12 cellular contexts compared by ENCODE assay signal in genomic region chr10:90847436-90847835, GRCh38. TPM values are rescaled to one million over a fixed set of nuclear protein-coding genes. Genes with fewer than 3 reads are reported as not detected.
DNase-seq lines count a peak whose midpoint lies in the region; ATAC-seq and TF ChIP-seq lines count a peak whose summit lies in the region.
"Had no signal": no experiment of that assay in that cellular context is flagged by ENCODE, and none has a peak within 500 bp of the region (broad histone marks: within the 10 kb centered on the region; RNA-seq: fewer than 3 reads in every experiment).

No MANE protein-coding gene starts in this region.

- peaks cover 8% of the 10 kb centered on the region for H3K9me3 Mint-ChIP-seq in activated CD8-positive, alpha-beta memory T cell treated with anti-CD3 and anti-CD28 coated beads, Interleukin-2, amount 10 ng/mL, durations not matched to agents 7 days and 5 days (ENCODE audit: low read depth)
- H3K9me3 Mint-ChIP-seq in H9: peaks cover 37 to 39% of the 10 kb centered on the region in 2 experiments

- no peak overlapping the region for H2BK20ac ChIP-seq in H9 (ENCODE audit: low read depth, low read length, poor library complexity, severe bottlenecking)

- H2AFZ ChIP-seq in smooth muscle cell (ENCODE audit: low read depth) (no peak overlapping the region), H9 (ENCODE audit: low read length) (no peak overlapping the region)
- H2AFZ ChIP-seq: hepatocyte had no signal

- no peak overlapping the region for H3K4me3 ChIP-seq in smooth muscle cell
- H3K4me3 ChIP-seq: hepatocyte had no signal

- H3K23me2 ChIP-seq in H9 (ENCODE audit: insufficient read length, low read depth, low read length, poor library complexity, severe bottlenecking): no peaks in the 10 kb centered on the region

- H3K36me3 ChIP-seq in smooth muscle cell (ENCODE audit: low read depth): no peaks in the 10 kb centered on the region

- H3K4me2 ChIP-seq in smooth muscle cell (no peak overlapping the region), H9 (ENCODE audit: insufficient read depth, insufficient read length, low read length) (no peak overlapping the region)
- H3K4me2 ChIP-seq: hepatocyte had no signal

- H2AK5ac ChIP-seq in H9 (ENCODE audit: insufficient read length, low read length): no peak overlapping the region

- no peak overlapping the region for H4K8ac ChIP-seq in H9 (replicated peaks; ENCODE audit: insufficient read length, low read depth, low read length)

- DNase-seq in activated CD8-positive, alpha-beta memory T cell treated with anti-CD3 and anti-CD28 coated beads, Interleukin-2, amount 10 ng/mL, durations not matched to agents 7 days and 5 days: no peak
- DNase-seq in activated CD8-positive, alpha-beta memory T cell treated with anti-CD3 and anti-CD28 coated beads, Interleukin-2, amount 50 U/mL, for 48 hours: no peak
- DNase-seq in RPMI7951 (ENCODE audit: low read depth) (peak; percentile 79), fibroblast of gingiva (ENCODE audit: low read depth) (peak; percentile 53), smooth muscle cell (lab: John Stamatoyannopoulos, UW; ENCODE audit: unreplicated experiment) (no peak), H9 (no peak), NCI-H1694 (lab: John Stamatoyannopoulos, UW) (no peak)
- DNase-seq: NCI-H187 had no signal

- H4K20me1 ChIP-seq in smooth muscle cell (ENCODE audit: low read depth) (no peaks in the 10 kb centered on the region), H9 (ENCODE audit: control insufficient read depth, insufficient read depth, insufficient read length) (no peaks in the 10 kb centered on the region)

- H2BK5ac ChIP-seq in H9 (ENCODE audit: insufficient read length, low read length): no peak overlapping the region

- no peak overlapping the region for H3K56ac ChIP-seq in H9 (ENCODE audit: insufficient read length, low read depth, low read length)

- H3K36me3 Mint-ChIP-seq in activated CD8-positive, alpha-beta memory T cell treated with anti-CD3 and anti-CD28 coated beads, Interleukin-2, amount 10 ng/mL, durations not matched to agents 7 days and 5 days: peaks cover 16% of the 10 kb centered on the region
- peaks cover 18 to 33% (median 29%) of the 10 kb centered on the region in 3 experiments for H3K36me3 Mint-ChIP-seq in H9 (ENCODE audit: insufficient read depth in 1 of 3, low read depth in 3 of 3)

- H3K4me1 ChIP-seq in smooth muscle cell (ENCODE audit: low read depth): no peaks in the 10 kb centered on the region
- no peaks in the 10 kb centered on the region for H3K4me1 ChIP-seq in H9 (ENCODE audit: insufficient read depth, low read length)

- H4K91ac ChIP-seq in H9 (ENCODE audit: insufficient read length, low read depth, low read length): no peak overlapping the region

- peak overlapping the region; percentile 20 for H3K27ac ChIP-seq in smooth muscle cell (ENCODE audit: low read depth)
- H3K27ac ChIP-seq in H9 (ENCODE audit: insufficient read length, low read depth, low read length): no peak overlapping the region
- H3K27ac ChIP-seq: hepatocyte had no signal

- H3K27ac Mint-ChIP-seq in activated CD8-positive, alpha-beta memory T cell treated with anti-CD3 and anti-CD28 coated beads, Interleukin-2, amount 10 ng/mL, durations not matched to agents 7 days and 5 days: no peak overlapping the region
- H3K27ac Mint-ChIP-seq in H9: no peak overlapping the region

- no peak overlapping the region for H2BK15ac ChIP-seq in H9 (ENCODE audit: low read depth, low read length)

- H2BK120ac ChIP-seq in H9 (ENCODE audit: low read depth, low read length, poor library complexity, severe bottlenecking): no peak overlapping the region

- peaks cover 17% of the 10 kb centered on the region for H3K4me1 Mint-ChIP-seq in activated CD8-positive, alpha-beta memory T cell treated with anti-CD3 and anti-CD28 coated beads, Interleukin-2, amount 10 ng/mL, durations not matched to agents 7 days and 5 days
- H3K4me1 Mint-ChIP-seq in H9: peaks cover 0 to 5% of the 10 kb centered on the region in 2 experiments; a peak in 1 of 4 replicates

- H3K4ac ChIP-seq in H9 (ENCODE audit: low read depth, low read length): no peak overlapping the region

- 36% methylated on average over 1 of the region's 1 CpG for WGBS in smooth muscle cell (ENCODE audit: low lambda C conversion rate)
- no CpG with 5 or more reads among the region's 1 CpG for WGBS in H9 (ENCODE audit: extremely low coverage, insufficient read length, low lambda C conversion rate)

- H3K9ac ChIP-seq in smooth muscle cell (ENCODE audit: low read depth): no peak overlapping the region
- H3K9ac ChIP-seq in H9 (ENCODE audit: extremely low read depth, insufficient read length, low read length): no peak overlapping the region

- H3K9me3 ChIP-seq in smooth muscle cell (replicated peaks; ENCODE audit: low read depth) (peaks cover 7% of the 10 kb centered on the region), H9 (ENCODE audit: control insufficient read depth, low read depth, low read length) (no peaks in the 10 kb centered on the region)

- CTCF ChIA-PET in activated CD8-positive, alpha-beta memory T cell treated with anti-CD3 and anti-CD28 coated beads, Interleukin-2, amount 10 ng/mL, durations not matched to agents 7 days and 5 days (lab: Charles Lee): interaction anchor here (2.0 kb wide), 1 partner anchor 11 kb away, joined by 7 read pairs; the partner anchor contains the start of gene HTR7

- H3K79me2 ChIP-seq in smooth muscle cell (ENCODE audit: low read depth) (peaks cover 18% of the 10 kb centered on the region), H9 (ENCODE audit: insufficient read depth, low read length) (no peaks in the 10 kb centered on the region)
- H3K79me2 ChIP-seq: hepatocyte had no signal

- H3K79me1 ChIP-seq in H9 (ENCODE audit: insufficient read depth, low read depth, low read length, poor library complexity, severe bottlenecking): no peaks in the 10 kb centered on the region

- H3K14ac ChIP-seq in H9 (ENCODE audit: insufficient read depth, low read length): no peak overlapping the region

- H4K5ac ChIP-seq in H9 (ENCODE audit: insufficient read length, low read depth, low read length): no peak overlapping the region

- H2BK12ac ChIP-seq in H9 (ENCODE audit: insufficient read length, low read depth, low read length): no peak overlapping the region

- peak; percentile 57 for ATAC-seq in activated CD8-positive, alpha-beta memory T cell treated with anti-CD3 and anti-CD28 coated beads, Interleukin-2, amount 10 ng/mL, durations not matched to agents 7 days and 5 days
- ATAC-seq in GM21619 (IDR thresholded peaks at IDR 0.05; ENCODE audit: unreplicated experiment): no peak
- ATAC-seq: Right ventricle myocardium inferior had no signal

- no peaks in the 10 kb centered on the region for H3K27me3 ChIP-seq in smooth muscle cell (ENCODE audit: low read depth)
- no peaks in the 10 kb centered on the region for H3K27me3 ChIP-seq in H9 (ENCODE audit: insufficient read depth, low read length)
- H3K27me3 ChIP-seq: hepatocyte had no signal

- H3K18ac ChIP-seq in H9 (ENCODE audit: insufficient read length, low read depth, low read length): no peak overlapping the region

- no peaks in the 10 kb centered on the region for H3F3A ChIP-seq in smooth muscle cell (ENCODE audit: low read depth)

- no peak overlapping the region for H3K4me3 Mint-ChIP-seq in activated CD8-positive, alpha-beta memory T cell treated with anti-CD3 and anti-CD28 coated beads, Interleukin-2, amount 10 ng/mL, durations not matched to agents 7 days and 5 days
- no peak overlapping the region for H3K4me3 Mint-ChIP-seq in H9

- H3K23ac ChIP-seq in H9 (ENCODE audit: insufficient read length, low read depth, low read length): no peak overlapping the region

- H3K27me3 Mint-ChIP-seq in activated CD8-positive, alpha-beta memory T cell treated with anti-CD3 and anti-CD28 coated beads, Interleukin-2, amount 10 ng/mL, durations not matched to agents 7 days and 5 days: peaks cover 34% of the 10 kb centered on the region
- peaks cover 3% of the 10 kb centered on the region for H3K27me3 Mint-ChIP-seq in H9 (ENCODE audit: low read depth)

- TF ChIP-seq CTCF in smooth muscle cell (IDR thresholded peaks at IDR 0.05; ENCODE audit: borderline replicate concordance, insufficient read depth, poor library complexity, severe bottlenecking): no peak
- no peak for TF ChIP-seq CTCF in H9 (conservative IDR thresholded peaks at IDR 0.05)

- H3T11ph ChIP-seq in H9 (ENCODE audit: low read length): no peak overlapping the region

RNA-seq across cellular contexts. Expression of gene HTR7, which starts 10.4 kb away (rescaled TPM):
- total RNA-seq in activated CD8-positive, alpha-beta memory T cell treated with anti-CD3 and anti-CD28 coated beads, Interleukin-2, amount 10 ng/mL, durations not matched to agents 7 days and 5 days: not detected
- 6.8 and 7.3 TPM in 2 replicates for total RNA-seq in RPMI7951 (2014; rRNA removed; shearing (Covaris generic))
- total RNA-seq in smooth muscle cell (10.7 and 12.5 TPM in 2 replicates), H9 (2021) (20.2 and 21.3 TPM in 2 replicates)
- polyA plus RNA-seq in smooth muscle cell: 3.7 and 9.6 TPM in 2 replicates
- total RNA-seq: activated CD8-positive, alpha-beta memory T cell treated with anti-CD3 and anti-CD28 coated beads for 36 hours; Right ventricle myocardium inferior had no signal

RNA-seq across cellular contexts. Expression of gene RPP30, which starts 24.3 kb away (rescaled TPM):
- total RNA-seq in activated CD8-positive, alpha-beta memory T cell treated with anti-CD3 and anti-CD28 coated beads, Interleukin-2, amount 10 ng/mL, durations not matched to agents 7 days and 5 days: 10 to 100 TPM; 43.0 to 48.8 TPM
- 85.4 and 97.6 TPM in 2 replicates for total RNA-seq in RPMI7951 (2014; rRNA removed; shearing (Covaris generic))
- total RNA-seq in smooth muscle cell (46.0 and 73.0 TPM in 2 replicates), H9 (2021) (70.0 and 77.7 TPM in 2 replicates)
- 48.2 and 56.9 TPM in 2 replicates for polyA plus RNA-seq in smooth muscle cell

Comparison
In these comparisons a context has a peak if more than half of its experiments do, and no peak if none do; other contexts are left out.
1. DNase-seq: peak in RPMI7951 (single experiment) and fibroblast of gingiva (single experiment); none in activated CD8-positive, alpha-beta memory T cell treated with anti-CD3 and anti-CD28 coated beads, Interleukin-2, amount 10 ng/mL, durations not matched to agents 7 days and 5 days (single experiment), activated CD8-positive, alpha-beta memory T cell treated with anti-CD3 and anti-CD28 coated beads, Interleukin-2, amount 50 U/mL, for 48 hours (single experiment), smooth muscle cell (single experiment), H9 (single experiment) and NCI-H1694 (single experiment).